Comparison of ENCODE assay signal across 18 cellular contexts in genomic region chr22:31567196-31567595, GRCh38.
"Had no signal": no experiment of that assay in that cellular context is flagged by ENCODE, and none has a peak within 500 bp of the region (broad histone marks: within the 10 kb centered on the region; RNA-seq: fewer than 3 reads in every experiment).

No MANE protein-coding gene starts in this region.

- H2AFZ ChIP-seq: hepatocyte had no signal

- H3K9me3 Mint-ChIP-seq: activated naive CD4-positive, alpha-beta T cell treated with anti-CD3 and anti-CD28 coated beads, Interleukin-2, amount 10 ng/mL, durations not matched to agents 7 days and 5 days; effector memory CD8-positive, alpha-beta T cell; nephron; stimulated activated naive CD8-positive, alpha-beta T cell treated with anti-CD3 and anti-CD28 coated beads, Interleukin-15, Interleukin-2, amounts not matched to agents 100 ng/mL and 50 ng/mL, for 24 hours; WTC11 had no signal

- H3K36me3 ChIP-seq: adrenal gland, suprapubic skin, vagina had no signal

- H3K27me3 ChIP-seq: adrenal gland, hepatocyte, suprapubic skin, vagina had no signal

- H3K4me3 ChIP-seq: adrenal gland, hepatocyte, lung, suprapubic skin, vagina had no signal

- DNase-seq: activated CD4-positive, alpha-beta T cell treated with anti-CD3 and anti-CD28 coated beads for 4 hours; activated naive CD4-positive, alpha-beta T cell treated with anti-CD3 and anti-CD28 coated beads, Interleukin-2, amount 10 ng/mL, durations not matched to agents 7 days and 5 days; adrenal gland; dermis blood vessel endothelial cell; effector memory CD8-positive, alpha-beta T cell; left colon; nucleus accumbens; posterior cingulate gyrus; retina; SK-N-SH; trophoblast cell had no signal

- H3K27ac ChIP-seq: adrenal gland, hepatocyte, suprapubic skin, vagina had no signal

- H3K4me2 ChIP-seq: hepatocyte, SK-N-SH had no signal

- H3K9ac ChIP-seq: SK-N-SH had no signal

- H3K9me3 ChIP-seq: adrenal gland, SK-N-SH, suprapubic skin, vagina had no signal

- ATAC-seq: effector memory CD8-positive, alpha-beta T cell; left colon; WTC11 had no signal

- H3K4me1 Mint-ChIP-seq: activated naive CD4-positive, alpha-beta T cell treated with anti-CD3 and anti-CD28 coated beads, Interleukin-2, amount 10 ng/mL, durations not matched to agents 7 days and 5 days; WTC11 had no signal

- H3K27ac Mint-ChIP-seq: activated naive CD4-positive, alpha-beta T cell treated with anti-CD3 and anti-CD28 coated beads, Interleukin-2, amount 10 ng/mL, durations not matched to agents 7 days and 5 days; nephron; stimulated activated naive CD8-positive, alpha-beta T cell treated with anti-CD3 and anti-CD28 coated beads, Interleukin-15, Interleukin-2, amounts not matched to agents 100 ng/mL and 50 ng/mL, for 24 hours; WTC11 had no signal

- H3K27me3 Mint-ChIP-seq: activated naive CD4-positive, alpha-beta T cell treated with anti-CD3 and anti-CD28 coated beads, Interleukin-2, amount 10 ng/mL, durations not matched to agents 7 days and 5 days; effector memory CD8-positive, alpha-beta T cell; stimulated activated naive CD8-positive, alpha-beta T cell treated with anti-CD3 and anti-CD28 coated beads, Interleukin-15, Interleukin-2, amounts not matched to agents 100 ng/mL and 50 ng/mL, for 24 hours had no signal

- H3K4me3 Mint-ChIP-seq: activated naive CD4-positive, alpha-beta T cell treated with anti-CD3 and anti-CD28 coated beads, Interleukin-2, amount 10 ng/mL, durations not matched to agents 7 days and 5 days; effector memory CD8-positive, alpha-beta T cell; nephron; stimulated activated naive CD8-positive, alpha-beta T cell treated with anti-CD3 and anti-CD28 coated beads, Interleukin-15, Interleukin-2, amounts not matched to agents 100 ng/mL and 50 ng/mL, for 24 hours; WTC11 had no signal

- H3K4me1 ChIP-seq: adrenal gland, suprapubic skin, vagina had no signal
